Comparison of ENCODE assay signal across 1 cellular context in genomic region chr3:50525987-50526386, GRCh38.
TF ChIP-seq lines count a peak whose summit lies in the region.

No MANE protein-coding gene starts in this region.

TF ChIP-seq in H1, 55 proteins besides CTCF, POLR2A, EP300 and RAD21:
- TF ChIP-seq CHD7 (IDR thresholded peaks at IDR 0.05; ENCODE audit: insufficient replicate concordance, low read length) (no peak), KDM5A (IDR thresholded peaks at IDR 0.05; ENCODE audit: low read length) (no peak), TEAD4 (IDR thresholded peaks at IDR 0.05; ENCODE audit: low read depth, low read length) (no peak), ATF2 (IDR thresholded peaks at IDR 0.05; ENCODE audit: low read length) (no peak), EGR1 (IDR thresholded peaks at IDR 0.05; ENCODE audit: borderline replicate concordance, low read depth, low read length) (no peak), GABPA (IDR thresholded peaks at IDR 0.05; ENCODE audit: borderline replicate concordance, insufficient read depth, low read length) (no peak), FOSL1 (IDR thresholded peaks at IDR 0.05; ENCODE audit: insufficient read depth, low read depth, low read length) (no peak), JUN (IDR thresholded peaks at IDR 0.05; ENCODE audit: low read depth, low read length) (no peak), TAF1 (IDR thresholded peaks at IDR 0.05; ENCODE audit: low read depth, low read length) (no peak), SIN3A (conservative IDR thresholded peaks at IDR 0.05 in 1 of 2, IDR thresholded peaks at IDR 0.05 in 1 of 2; ENCODE audit: low read depth in 1 of 2, low read length in 2 of 2) (peak; percentile 99 to 100), CBX5 (IDR thresholded peaks at IDR 0.05; ENCODE audit: low read depth, low read length) (no peak), E2F6 (IDR thresholded peaks at IDR 0.05) (peak; percentile 73), CTBP2 (IDR thresholded peaks at IDR 0.05; ENCODE audit: borderline replicate concordance, insufficient read depth, insufficient read length, low read length) (no peak), SIX5 (IDR thresholded peaks at IDR 0.05; ENCODE audit: low read depth, low read length) (no peak), POLR2AphosphoS5 (IDR thresholded peaks at IDR 0.05; ENCODE audit: low read depth, low read length) (no peak), SAP30 (IDR thresholded peaks at IDR 0.05; ENCODE audit: insufficient read depth, insufficient replicate concordance, low read length) (peak; percentile 98), RNF2 (IDR thresholded peaks at IDR 0.05; ENCODE audit: borderline replicate concordance, low read depth, low read length, missing control alignments, poor library complexity, severe bottlenecking) (no peak), ZNF274 (IDR thresholded peaks at IDR 0.05; ENCODE audit: borderline replicate concordance, extremely low read depth, low read length) (no peak), HDAC2 (IDR thresholded peaks at IDR 0.05; ENCODE audit: borderline replicate concordance in 1 of 2, low read depth in 2 of 2, low read length in 2 of 2) (peak; percentile 48 to 91; a peak in 2 of 4 replicates), HDAC6 (IDR thresholded peaks at IDR 0.05; ENCODE audit: low read depth, low read length) (no peak), YY1 (IDR thresholded peaks at IDR 0.05; ENCODE audit: low read depth, low read length) (no peak), POU5F1 (IDR thresholded peaks at IDR 0.05; ENCODE audit: low read depth, low read length) (no peak), SIRT6 (IDR thresholded peaks at IDR 0.05; ENCODE audit: low read length) (no peak), USF2 (IDR thresholded peaks at IDR 0.05; ENCODE audit: low read length) (0 out of 2 replicates have a peak, but pooled peaks have one; percentile 24), BACH1 (IDR thresholded peaks at IDR 0.05; ENCODE audit: low read length) (peak; percentile 94), MAFK (IDR thresholded peaks at IDR 0.05; ENCODE audit: low read depth, low read length) (peak; percentile 78; the same call in 1 of the 2 replicates), RXRA (IDR thresholded peaks at IDR 0.05; ENCODE audit: insufficient read depth, low read depth, low read length) (no peak), MAX (IDR thresholded peaks at IDR 0.05) (peak; percentile 99), JUND (IDR thresholded peaks at IDR 0.05; ENCODE audit: low read length) (no peak), TAF7 (optimal IDR thresholded peaks at IDR 0.05; ENCODE audit: borderline replicate concordance, low read depth, low read length) (no peak), NANOG (IDR thresholded peaks at IDR 0.05; ENCODE audit: insufficient read depth, low read depth, low read length, poor library complexity, severe bottlenecking) (no peak), BCL11A (IDR thresholded peaks at IDR 0.05; ENCODE audit: low read depth in 2 of 2, low read length in 2 of 2) (no peak), SP2 (IDR thresholded peaks at IDR 0.05; ENCODE audit: low read length) (no peak), CREB1 (IDR thresholded peaks at IDR 0.05) (peak; percentile 46; the same call in 1 of the 2 replicates), NRF1 (IDR thresholded peaks at IDR 0.05; ENCODE audit: low read depth, low read length) (no peak), SUZ12 (IDR thresholded peaks at IDR 0.05; ENCODE audit: low read length) (no peak), RFX5 (IDR thresholded peaks at IDR 0.05; ENCODE audit: borderline replicate concordance, low read depth, low read length) (no peak)
